12 cellular contexts compared by ENCODE assay signal in genomic region chr4:37665347-37666009, GRCh38. TPM values are rescaled to one million over a fixed set of nuclear protein-coding genes. Genes with fewer than 3 reads are reported as not detected.
DNase-seq lines count a peak whose midpoint lies in the region; ATAC-seq and TF ChIP-seq lines count a peak whose summit lies in the region.
"Had no signal": no experiment of that assay in that cellular context is flagged by ENCODE, and none has a peak within 500 bp of the region (broad histone marks: within the 10 kb centered on the region; RNA-seq: fewer than 3 reads in every experiment).

No MANE protein-coding gene starts in this region.

- ATAC-seq in gastroesophageal sphincter (peak; percentile 38), upper lobe of left lung (ENCODE audit: low FRiP score in 2 of 2) (peak in 1 of 2 donors; percentile 34), GM18861 (IDR thresholded peaks at IDR 0.05; ENCODE audit: unreplicated experiment) (no peak)

- H3K9me3 ChIP-seq in gastroesophageal sphincter (no peaks in the 10 kb centered on the region), upper lobe of left lung (no peaks in the 10 kb centered on the region)

- H3K27ac ChIP-seq in gastroesophageal sphincter, result peak overlapping the region; percentile 51 to 70 (median 62)
- peak overlapping the region in 3 of 4 donors; percentile 15 to 44 (median 33) for H3K27ac ChIP-seq in upper lobe of left lung

- H3K4me3 Mint-ChIP-seq in T-helper 1 cell treated with Interleukin-12 subunit alpha and Interleukin-12 subunit beta and Interleukin-4 antibody, amounts not matched to agents 30 μg/mL and 1 μg/mL, for 36 hours, result peak overlapping the region; percentile 7
- H3K4me3 Mint-ChIP-seq: endodermal cell had no signal

- no peak overlapping the region for H3K27ac Mint-ChIP-seq in T-helper 1 cell treated with Interleukin-12 subunit alpha and Interleukin-12 subunit beta and Interleukin-4 antibody, amounts not matched to agents 30 μg/mL and 1 μg/mL, for 36 hours
- H3K27ac Mint-ChIP-seq: endodermal cell had no signal

- H3K4me3 ChIP-seq in gastroesophageal sphincter (no peak overlapping the region), upper lobe of left lung (no peak overlapping the region)

- TF ChIP-seq POLR2A in gastroesophageal sphincter (IDR thresholded peaks at IDR 0.05), result no peak
- no peak for TF ChIP-seq POLR2A in upper lobe of left lung (IDR thresholded peaks at IDR 0.05)

- H3K9me3 Mint-ChIP-seq in T-helper 1 cell treated with Interleukin-12 subunit alpha and Interleukin-12 subunit beta and Interleukin-4 antibody, amounts not matched to agents 30 μg/mL and 1 μg/mL, for 36 hours, result no peaks in the 10 kb centered on the region

- DNase-seq in T-helper 1 cell, result no peak
- DNase-seq in myocyte (ENCODE audit: low read depth), result peak; percentile 34
- DNase-seq in upper lobe of left lung, result no peak
- DNase-seq in RKO (ENCODE audit: low spot score), result no peak
- no peak for DNase-seq in activated CD8-positive, alpha-beta memory T cell treated with anti-CD3 and anti-CD28 coated beads, Interleukin-2, amount 50 U/mL, for 4 hours
- DNase-seq: activated CD4-positive, CD25-positive, alpha-beta regulatory T cell treated with anti-CD3 and anti-CD28 coated beads, Interleukin-2, amount 50 U/mL, for 72 hours; activated gamma-delta T cell treated with Interleukin-2 at 50 U/mL for 16 hours; NCI-H446 treated with DMSO at 0.1 percent for 48 hours had no signal

- TF ChIP-seq CTCF in gastroesophageal sphincter (IDR thresholded peaks at IDR 0.05), result peak in 1 of 4 experiments; percentile 13
- TF ChIP-seq CTCF in upper lobe of left lung (IDR thresholded peaks at IDR 0.05), result no peak

- TF ChIP-seq EP300 in gastroesophageal sphincter (IDR thresholded peaks at IDR 0.05) (no peak), upper lobe of left lung (IDR thresholded peaks at IDR 0.05) (peak in 1 of 4 donors; percentile 2)

- H3K36me3 ChIP-seq in gastroesophageal sphincter, result no peaks in the 10 kb centered on the region
- H3K36me3 ChIP-seq in upper lobe of left lung, result no peaks in the 10 kb centered on the region

- H3K27me3 ChIP-seq in gastroesophageal sphincter (no peaks in the 10 kb centered on the region), upper lobe of left lung (no peaks in the 10 kb centered on the region)

- H3K4me1 ChIP-seq in gastroesophageal sphincter (peaks cover 9 to 71% (median 41%) of the 10 kb centered on the region in 3 donors), upper lobe of left lung (peaks cover 46 to 59% (median 52%) of the 10 kb centered on the region in 4 donors)

- peaks cover 21% of the 10 kb centered on the region for H3K36me3 Mint-ChIP-seq in T-helper 1 cell treated with Interleukin-12 subunit alpha and Interleukin-12 subunit beta and Interleukin-4 antibody, amounts not matched to agents 30 μg/mL and 1 μg/mL, for 36 hours (ENCODE audit: low read depth)

- no peaks in the 10 kb centered on the region for H3K27me3 Mint-ChIP-seq in T-helper 1 cell treated with Interleukin-12 subunit alpha and Interleukin-12 subunit beta and Interleukin-4 antibody, amounts not matched to agents 30 μg/mL and 1 μg/mL, for 36 hours (ENCODE audit: low read depth)

- WGBS in gastroesophageal sphincter (ENCODE audit: low coverage in 1 of 2), 2 donors, result 31 to 56% methylated on average over 4 to 9 of the region's 9 CpGs
- WGBS in upper lobe of left lung, 2 donors, result 52 to 60% methylated on average over 9 of the region's 9 CpGs

- peaks cover 57% of the 10 kb centered on the region for H3K4me1 Mint-ChIP-seq in T-helper 1 cell treated with Interleukin-12 subunit alpha and Interleukin-12 subunit beta and Interleukin-4 antibody, amounts not matched to agents 30 μg/mL and 1 μg/mL, for 36 hours (ENCODE audit: low read depth)

RNA-seq across cellular contexts. Expression of gene RELL1, which starts 20.7 kb away (rescaled TPM):
- total RNA-seq in gastroesophageal sphincter, result 10 to 100 TPM; 61.0 to 96.7 (median 69.3) TPM
- 66.9 and 97.1 TPM in 2 replicates for total RNA-seq in myocyte
- polyA plus RNA-seq in myocyte (2012), result 27.4 TPM
- total RNA-seq in upper lobe of left lung, result 10 to 100 TPM; 21.2 to 58.8 (median 40.7) TPM
